13 cellular contexts compared by ENCODE assay signal in genomic region chr13:20431687-20432384, GRCh38.
DNase-seq lines count a peak whose midpoint lies in the region; ATAC-seq and TF ChIP-seq lines count a peak whose summit lies in the region.
"Had no signal": no experiment of that assay in that cellular context is flagged by ENCODE, and none has a peak within 500 bp of the region (broad histone marks: within the 10 kb centered on the region; RNA-seq: fewer than 3 reads in every experiment).

No MANE protein-coding gene starts in this region.

- intact Hi-C loops in left ventricle myocardium inferior (cut with micrococcal nuclease) = no loop called here

- H3K27me3 ChIP-seq in cardiac muscle cell (no peaks in the 10 kb centered on the region), left ventricle myocardium inferior (ENCODE audit: low read depth) (no peaks in the 10 kb centered on the region)

- no peak for DNase-seq in cardiac muscle cell (ENCODE audit: low read depth in 1 of 2, low spot score in 1 of 2)
- no peak for DNase-seq in left ventricle myocardium inferior
- DNase-seq in NCI-H526 treated with DMSO at 0.1 percent for 48 hours (lab: John Stamatoyannopoulos, UW) = peak; percentile 72
- DNase-seq in left kidney (ENCODE audit: low read depth, low spot score) = peak; percentile 39
- DNase-seq in NCI-H2227 treated with DMSO at 0.1 percent for 48 hours (lab: John Stamatoyannopoulos, UW) = no peak
- DNase-seq: ACHN, H9, NCI-H1930, NCI-H345, NCI-H774, SIG-M5 had no signal

- ATAC-seq in HG02884 (IDR thresholded peaks at IDR 0.05; ENCODE audit: unreplicated experiment) (no peak), HG03342 (IDR thresholded peaks at IDR 0.05; ENCODE audit: unreplicated experiment) (no peak)

- H3K9me3 ChIP-seq in cardiac muscle cell (ENCODE audit: low read depth) (no peaks in the 10 kb centered on the region), left ventricle myocardium inferior (replicated peaks) (no peaks in the 10 kb centered on the region)

- H3K4me3 ChIP-seq in cardiac muscle cell (no peak overlapping the region), left ventricle myocardium inferior (no peak overlapping the region)

- H3K27ac ChIP-seq in cardiac muscle cell (peak overlapping the region; percentile 43), left ventricle myocardium inferior (replicated peaks) (no peak overlapping the region)

- no peaks in the 10 kb centered on the region for H3K4me1 ChIP-seq in cardiac muscle cell (ENCODE audit: low read depth)
- peaks cover 10% of the 10 kb centered on the region for H3K4me1 ChIP-seq in left ventricle myocardium inferior

- H3K36me3 ChIP-seq in cardiac muscle cell = no peaks in the 10 kb centered on the region
- H3K36me3 ChIP-seq in left ventricle myocardium inferior = peaks cover 26% of the 10 kb centered on the region

- TF ChIP-seq CTCF in cardiac muscle cell (IDR thresholded peaks at IDR 0.05; ENCODE audit: low read depth, low read length) = no peak
- TF ChIP-seq CTCF in left ventricle myocardium inferior (IDR thresholded peaks at IDR 0.05; ENCODE audit: borderline replicate concordance) = no peak

Comparison
In these comparisons a context has a peak if more than half of its experiments do, and no peak if none do; other contexts are left out.
1. DNase-seq: peak in NCI-H526 treated with DMSO at 0.1 percent for 48 hours (single experiment) and left kidney (single experiment); none in cardiac muscle cell (0 of 2), left ventricle myocardium inferior (single experiment) and NCI-H2227 treated with DMSO at 0.1 percent for 48 hours (single experiment).